8 cellular contexts compared by ENCODE assay signal in genomic region chrX:52995135-52995973, GRCh38. TPM values are rescaled to one million over a fixed set of nuclear protein-coding genes. Genes with fewer than 3 reads are reported as not detected.
DNase-seq lines count a peak whose midpoint lies in the region; ATAC-seq, FAIRE-seq and TF ChIP-seq lines count a peak whose summit lies in the region.

No MANE protein-coding gene starts in this region.

- peak; percentile 62 for DNase-seq in GM12891 (ENCODE audit: insufficient read length, low spot score)
- peak; percentile 98 for DNase-seq in NCI-H1436 (lab: John Stamatoyannopoulos, UW)
- peak; percentile 83 for DNase-seq in T follicular helper cell (ENCODE audit: low read depth)
- DNase-seq in amniotic epithelial cell (ENCODE audit: low read depth), result peak; percentile 94
- DNase-seq in left cardiac atrium, result peak; percentile 94
- DNase-seq in posterior vena cava (ENCODE audit: low spot score), result peak; percentile 98
- peak; percentile 95 for DNase-seq in ureter (ENCODE audit: low spot score)

- ATAC-seq in HG02840 (IDR thresholded peaks at IDR 0.05; ENCODE audit: low FRiP score, unreplicated experiment) (peak; percentile 93), left cardiac atrium (peak; percentile 98 to 99)

- intact Hi-C loops in left cardiac atrium (cut with DNase I), result no loop called here
- intact Hi-C loops in posterior vena cava (cut with DNase I), result no loop called here

- peak; percentile 100 for FAIRE-seq in GM12891 (lab: Jason Lieb, UNC)

- TF ChIP-seq POLR2A in GM12891 (IDR thresholded peaks at IDR 0.05; ENCODE audit: low read depth, low read length), result 0 out of 2 replicates have a peak, but pooled peaks have one; percentile 16

TF ChIP-seq in GM12891, 5 proteins besides CTCF, POLR2A, EP300 and RAD21:
- TF ChIP-seq PAX5 (IDR thresholded peaks at IDR 0.05; ENCODE audit: insufficient read depth, low read length, severe bottlenecking) (no peak), TAF1 (IDR thresholded peaks at IDR 0.05; ENCODE audit: low read depth, low read length) (peak; percentile 29; the same call in 1 of the 2 replicates), SPI1 (IDR thresholded peaks at IDR 0.05; ENCODE audit: low read depth, low read length) (no peak)

RNA-seq across cellular contexts. Expression of gene FAM156A, which starts 37.0 kb away (rescaled TPM):
- polyA plus RNA-seq in GM12891 (2012; ENCODE audit: low read depth, missing spikeins), result 23.1 TPM
- total RNA-seq in left cardiac atrium, result 10 to 100 TPM in 1 of 2 donors, 1 to 10 TPM in 1; 9.9 to 14.2 TPM
- total RNA-seq in posterior vena cava, result 10 to 100 TPM; 10.8 to 17.5 TPM
- total RNA-seq in ureter, result 34.0 TPM

RNA-seq across cellular contexts. Expression of gene GPR173, which starts 53.2 kb away (rescaled TPM):
- not detected for polyA plus RNA-seq in GM12891 (2012; ENCODE audit: low read depth, missing spikeins)
- 1 to 10 TPM; 1.3 to 2.8 TPM for total RNA-seq in left cardiac atrium
- total RNA-seq in posterior vena cava, result 1 to 10 TPM; 2.7 to 3.7 TPM
- total RNA-seq in ureter, result 7.6 TPM

Comparison
In these comparisons a context has a peak if more than half of its experiments do, and no peak if none do; other contexts are left out.
1. Peak in every context shown above with its lines: DNase-seq and ATAC-seq.